Comparison of ENCODE assay signal across 8 cellular contexts in the genomic region with DNA sequence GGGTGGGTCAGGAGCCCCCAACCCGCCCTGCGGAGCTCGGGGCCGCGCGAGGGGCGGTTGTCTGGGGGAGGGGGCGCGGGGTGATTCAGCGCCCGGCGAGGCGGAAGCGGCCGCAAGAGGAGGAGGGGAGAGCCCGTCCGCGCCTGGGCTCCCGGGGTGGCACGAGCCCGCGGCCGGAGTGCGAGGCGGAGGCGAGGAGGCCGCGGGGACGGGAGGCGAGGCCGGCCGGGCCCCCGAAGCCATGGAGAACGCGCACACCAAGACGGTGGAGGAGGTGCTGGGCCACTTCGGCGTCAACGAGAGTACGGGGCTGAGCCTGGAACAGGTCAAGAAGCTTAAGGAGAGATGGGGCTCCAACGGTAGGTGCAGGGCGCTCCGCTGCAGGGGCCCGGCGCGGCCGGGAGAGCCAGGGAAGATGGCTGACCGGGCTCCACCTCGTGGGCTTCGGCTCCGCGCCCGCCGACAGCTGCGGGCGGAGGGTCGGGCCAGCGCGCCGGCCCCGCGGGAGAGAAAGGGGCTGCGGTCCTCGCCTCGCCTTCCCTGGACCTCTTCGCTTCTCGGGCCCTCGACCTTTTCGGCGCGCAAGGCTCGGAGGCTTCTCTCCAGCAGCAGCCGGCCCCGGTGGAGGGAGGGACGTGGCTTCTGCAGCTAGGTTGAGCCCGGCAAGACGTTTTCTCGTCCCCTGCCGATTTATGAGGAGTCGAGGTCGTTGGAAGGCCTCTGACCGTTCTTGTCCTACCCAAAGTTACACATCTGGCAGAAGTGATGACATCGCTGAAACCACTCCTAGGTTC. TPM values are rescaled to one million over a fixed set of nuclear protein-coding genes. Genes with fewer than 3 reads are reported as not detected.
DNase-seq lines count a peak whose midpoint lies in the region; ATAC-seq and TF ChIP-seq lines count a peak whose summit lies in the region.

No MANE protein-coding gene starts in this region.

- H3K4me3 ChIP-seq in endocrine pancreas (ENCODE audit: control insufficient read depth, insufficient read depth, low read length) (peak overlapping the region; percentile 99), mucosa of descending colon (peak overlapping the region; percentile 70)

- H3K4me1 ChIP-seq in endocrine pancreas (ENCODE audit: control insufficient read depth, insufficient read depth, low read length) (peaks cover 27% of the 10 kb centered on the region), mucosa of descending colon (ENCODE audit: low read depth) (peaks cover 27% of the 10 kb centered on the region)

- peak overlapping the region; percentile 92 for H3K9ac ChIP-seq in endocrine pancreas (ENCODE audit: control insufficient read depth, insufficient read depth, low read length)

- ATAC-seq in HG02840 (IDR thresholded peaks at IDR 0.05; ENCODE audit: low FRiP score, unreplicated experiment) (peak; percentile 37), mucosa of descending colon (peak; percentile 68)

- DNase-seq in SIG-M5 treated with dmso at 0.1 percent for 504 hours (lab: John Stamatoyannopoulos, UW; ENCODE audit: unreplicated experiment) (peak; percentile 78), SIG-M5 (lab: John Stamatoyannopoulos, UW) (no peak), NCI-H226 (peak; percentile 65), mucosa of descending colon (peak; percentile 48 to 73 (median 69))
- DNase-seq in activated CD8-positive, alpha-beta memory T cell treated with anti-CD3 and anti-CD28 coated beads for 4 hours (ENCODE audit: low read depth in 2 of 2) = peak; percentile 13 to 18
- peak; percentile 6 to 29 for DNase-seq in stimulated activated CD8-positive, alpha-beta memory T cell treated with anti-CD3 and anti-CD28 coated beads, Interleukin-4, amount 100 ng/mL, for 4 hours (ENCODE audit: low read depth in 2 of 2, low spot score in 1 of 2)

- TF ChIP-seq CTCF in mucosa of descending colon (IDR thresholded peaks at IDR 0.05) = no peak

- intact Hi-C loops in mucosa of descending colon (cut with DNase I, micrococcal nuclease) = loop anchor here in 1 of 2 donors (5.0 kb wide), 1 partner anchor 34 kb away; no protein-coding TSS in a partner anchor

- H3K9me3 ChIP-seq in endocrine pancreas (ENCODE audit: control insufficient read depth, low read length) (no peaks in the 10 kb centered on the region), mucosa of descending colon (no peaks in the 10 kb centered on the region)

- no peaks in the 10 kb centered on the region for H3K27me3 ChIP-seq in endocrine pancreas (ENCODE audit: control insufficient read depth, insufficient read depth, low read length)

- H3K36me3 ChIP-seq in endocrine pancreas (ENCODE audit: control insufficient read depth, insufficient read depth, low read length) (no peaks in the 10 kb centered on the region), mucosa of descending colon (ENCODE audit: low read depth) (no peaks in the 10 kb centered on the region)

RNA-seq across cellular contexts. Expression of a gene that starts 0.7 kb away (rescaled TPM):
- total RNA-seq in mucosa of descending colon = 100 to 1,000 TPM; 242 to 287 (median 259) TPM
